24 cellular contexts compared by ENCODE assay signal in genomic region chrX:153862369-153863250, GRCh38. TPM values are rescaled to one million over a fixed set of nuclear protein-coding genes. Genes with fewer than 3 reads are reported as not detected.
"Had no signal": no experiment of that assay in that cellular context is flagged by ENCODE, and none has a peak within 500 bp of the region (broad histone marks: within the 10 kb centered on the region; RNA-seq: fewer than 3 reads in every experiment).

No MANE protein-coding gene starts in this region.

- H3K4me3 ChIP-seq: body of pancreas, esophagus muscularis mucosa, prostate gland, smooth muscle cell, upper lobe of left lung had no signal

- H3K4me2 ChIP-seq: smooth muscle cell had no signal

- H3K9me3 Mint-ChIP-seq: activated B cell treated with CpG ODN at 0.5 μM for 24 hours; activated CD4-positive, alpha-beta T cell treated with anti-CD3 and anti-CD28 coated beads, Interleukin-2, amount 10 ng/mL, durations not matched to agents 24 days and 14 days; activated naive CD8-positive, alpha-beta T cell treated with anti-CD3 and anti-CD28 coated beads for 36 hours; activated T-cell treated with anti-CD3 and anti-CD28 coated beads, Interleukin-2, amount 50 U/mL, for 72 hours; memory B cell; stimulated activated naive CD8-positive, alpha-beta T cell treated with anti-CD3 and anti-CD28 coated beads, Interleukin-15, Interleukin-2, amounts not matched to agents 100 ng/mL and 50 ng/mL, for 24 hours; T-helper 1 cell treated with Interleukin-12 subunit alpha and Interleukin-12 subunit beta and Interleukin-4 antibody, amounts not matched to agents 30 μg/mL and 1 μg/mL, for 36 hours had no signal

- H3K9me3 ChIP-seq: body of pancreas, esophagus muscularis mucosa, prostate gland, upper lobe of left lung had no signal

- H3K4me1 ChIP-seq: body of pancreas, esophagus muscularis mucosa, prostate gland, upper lobe of left lung had no signal

- H3K27me3 ChIP-seq: body of pancreas had no signal

- H3K36me3 ChIP-seq: prostate gland, upper lobe of left lung had no signal

- H3K4me1 Mint-ChIP-seq: activated B cell treated with CpG ODN at 0.5 μM for 24 hours; activated CD4-positive, alpha-beta T cell treated with anti-CD3 and anti-CD28 coated beads, Interleukin-2, amount 10 ng/mL, durations not matched to agents 24 days and 14 days had no signal

- H3K27ac Mint-ChIP-seq: activated B cell treated with CpG ODN at 0.5 μM for 24 hours; activated CD4-positive, alpha-beta T cell treated with anti-CD3 and anti-CD28 coated beads, Interleukin-2, amount 10 ng/mL, durations not matched to agents 24 days and 14 days; activated CD8-positive, alpha-beta T cell treated with anti-CD3 and anti-CD28 coated beads, Interleukin-2, amount 10 ng/mL, durations not matched to agents 7 days and 5 days; activated naive CD8-positive, alpha-beta T cell treated with anti-CD3 and anti-CD28 coated beads for 36 hours; activated T-cell treated with anti-CD3 and anti-CD28 coated beads, Interleukin-2, amount 50 U/mL, for 72 hours; memory B cell; naive thymus-derived CD8-positive, alpha-beta T cell; stimulated activated naive CD8-positive, alpha-beta T cell treated with anti-CD3 and anti-CD28 coated beads, Interleukin-15, Interleukin-2, amounts not matched to agents 100 ng/mL and 50 ng/mL, for 24 hours; T-helper 1 cell treated with Interleukin-12 subunit alpha and Interleukin-12 subunit beta and Interleukin-4 antibody, amounts not matched to agents 30 μg/mL and 1 μg/mL, for 36 hours had no signal

- H3K36me3 Mint-ChIP-seq: activated naive CD8-positive, alpha-beta T cell treated with anti-CD3 and anti-CD28 coated beads for 36 hours; naive thymus-derived CD8-positive, alpha-beta T cell had no signal

- H3K4me3 Mint-ChIP-seq: activated B cell treated with CpG ODN at 0.5 μM for 24 hours; activated CD4-positive, alpha-beta T cell treated with anti-CD3 and anti-CD28 coated beads, Interleukin-2, amount 10 ng/mL, durations not matched to agents 24 days and 14 days; activated CD8-positive, alpha-beta T cell treated with anti-CD3 and anti-CD28 coated beads, Interleukin-2, amount 10 ng/mL, durations not matched to agents 7 days and 5 days; activated naive CD8-positive, alpha-beta T cell treated with anti-CD3 and anti-CD28 coated beads for 36 hours; activated T-cell treated with anti-CD3 and anti-CD28 coated beads, Interleukin-2, amount 50 U/mL, for 72 hours; memory B cell; naive thymus-derived CD8-positive, alpha-beta T cell; stimulated activated naive CD8-positive, alpha-beta T cell treated with anti-CD3 and anti-CD28 coated beads, Interleukin-15, Interleukin-2, amounts not matched to agents 100 ng/mL and 50 ng/mL, for 24 hours; T-helper 1 cell treated with Interleukin-12 subunit alpha and Interleukin-12 subunit beta and Interleukin-4 antibody, amounts not matched to agents 30 μg/mL and 1 μg/mL, for 36 hours had no signal

- DNase-seq: activated B cell treated with CpG ODN at 0.5 μM for 24 hours; activated CD4-positive, alpha-beta T cell treated with anti-CD3 and anti-CD28 coated beads, Interleukin-2, amount 10 ng/mL, durations not matched to agents 24 days and 14 days; activated CD8-positive, alpha-beta memory T cell treated with anti-CD3 and anti-CD28 coated beads, Interleukin-2, amount 50 U/mL, for 4 hours; activated CD8-positive, alpha-beta T cell treated with anti-CD3 and anti-CD28 coated beads, Interleukin-2, amount 10 ng/mL, durations not matched to agents 7 days and 5 days; activated gamma-delta T cell treated with Interleukin-2 at 50 U/mL for 16 hours; activated naive CD8-positive, alpha-beta T cell treated with anti-CD3 and anti-CD28 coated beads for 36 hours; activated T-cell treated with anti-CD3 and anti-CD28 coated beads, Interleukin-2, amount 50 U/mL, for 72 hours; amygdala; body of pancreas; cortex of kidney; effector CD4-positive, alpha-beta T cell; hippocampal formation; left ventricle myocardium superior; naive thymus-derived CD8-positive, alpha-beta T cell; right cardiac atrium; upper lobe of left lung had no signal

- H3K27ac ChIP-seq: body of pancreas, esophagus muscularis mucosa, prostate gland, upper lobe of left lung had no signal

- H3K27me3 Mint-ChIP-seq: activated B cell treated with CpG ODN at 0.5 μM for 24 hours; activated naive CD8-positive, alpha-beta T cell treated with anti-CD3 and anti-CD28 coated beads for 36 hours; naive thymus-derived CD8-positive, alpha-beta T cell; stimulated activated naive CD8-positive, alpha-beta T cell treated with anti-CD3 and anti-CD28 coated beads, Interleukin-15, Interleukin-2, amounts not matched to agents 100 ng/mL and 50 ng/mL, for 24 hours had no signal

RNA-seq across cellular contexts. Expression of gene L1CAM, which starts 23.4 kb away (rescaled TPM):
- polyA plus RNA-seq: naive thymus-derived CD8-positive, alpha-beta T cell had no signal

RNA-seq across cellular contexts. Expression of gene AVPR2, which starts 41.9 kb away (rescaled TPM):
- total RNA-seq: activated B cell treated with CpG ODN at 0.5 μM for 24 hours; activated CD4-positive, alpha-beta T cell treated with anti-CD3 and anti-CD28 coated beads, Interleukin-2, amount 10 ng/mL, durations not matched to agents 24 days and 14 days; activated CD8-positive, alpha-beta T cell treated with anti-CD3 and anti-CD28 coated beads, Interleukin-2, amount 10 ng/mL, durations not matched to agents 7 days and 5 days; activated naive CD8-positive, alpha-beta T cell treated with anti-CD3 and anti-CD28 coated beads for 36 hours; activated T-cell treated with anti-CD3 and anti-CD28 coated beads, Interleukin-2, amount 50 U/mL, for 72 hours; glomerular endothelial cell; naive thymus-derived CD8-positive, alpha-beta T cell; smooth muscle cell; temporal lobe had no signal
- polyA plus RNA-seq: naive thymus-derived CD8-positive, alpha-beta T cell; smooth muscle cell had no signal
